In genomic region chr2:46383113-46383395, GRCh38 we compare ENCODE assay signal across 29 cellular contexts.
"Had no signal": no experiment of that assay in that cellular context is flagged by ENCODE, and none has a peak within 500 bp of the region (broad histone marks: within the 10 kb centered on the region; RNA-seq: fewer than 3 reads in every experiment).

No MANE protein-coding gene starts in this region.

- H3K4me1 ChIP-seq: body of pancreas, breast epithelium had no signal

- H3K9me3 ChIP-seq: body of pancreas, breast epithelium, SJCRH30 had no signal

- H3K4me3 ChIP-seq: body of pancreas, breast epithelium, K562, SJCRH30, SK-N-MC had no signal

- H3K36me3 Mint-ChIP-seq: activated naive CD4-positive, alpha-beta T cell treated with anti-CD3 and anti-CD28 coated beads, Interleukin-2, amount 50 U/mL, for 24 hours had no signal

- DNase-seq: activated CD4-positive, alpha-beta T cell treated with anti-CD3 and anti-CD28 coated beads for 1 hour; activated CD4-positive, alpha-beta T cell treated with anti-CD3 and anti-CD28 coated beads for 48 hours; activated CD4-positive, CD25-positive, alpha-beta regulatory T cell; activated gamma-delta T cell; activated naive CD4-positive, alpha-beta T cell treated with Interleukin-2 at 50 U/mL for 16 hours; activated naive CD8-positive, alpha-beta T cell treated with anti-CD3 and anti-CD28 coated beads, Interleukin-2, amount 10 ng/mL, durations not matched to agents 7 days and 5 days; activated T-cell treated with anti-CD3 and anti-CD28 coated beads, Interleukin-2, amount 50 U/mL, for 24 hours; amygdala; body of pancreas; NCI-H1105; NCI-H1417 treated with DMSO at 0.1 percent for 48 hours; NCI-H1930; NCI-H345; NCI-H524 treated with DMSO at 0.1 percent for 48 hours; NCI-H748 treated with DMSO at 0.1 percent for 48 hours; NK-92 treated with Interleukin-12 subunit alpha and Interleukin-12 subunit beta, amount 100 ng/mL, for 24 hours; PC-3; SHP77; SJCRH30; T1000; WERI-Rb-1 had no signal

- H3K27ac Mint-ChIP-seq: activated CD4-positive, alpha-beta memory T cell treated with anti-CD3 and anti-CD28 coated beads, Interleukin-2, amount 10 ng/mL, durations not matched to agents 7 days and 5 days; activated naive CD4-positive, alpha-beta T cell treated with anti-CD3 and anti-CD28 coated beads, Interleukin-2, amount 50 U/mL, for 24 hours; activated naive CD8-positive, alpha-beta T cell treated with anti-CD3 and anti-CD28 coated beads, Interleukin-2, amount 10 ng/mL, durations not matched to agents 7 days and 5 days; activated T-cell treated with anti-CD3 and anti-CD28 coated beads, Interleukin-2, amount 50 U/mL, for 24 hours had no signal

- ATAC-seq: body of pancreas, K562, PC-3 had no signal

- H3K27ac ChIP-seq: body of pancreas, breast epithelium, SJCRH30, SK-N-MC, WERI-Rb-1 had no signal

- H3K27me3 ChIP-seq: body of pancreas, breast epithelium, SJCRH30 had no signal

- H3K36me3 ChIP-seq: WERI-Rb-1 had no signal

- FAIRE-seq: astrocyte, K562, RCC 7860 had no signal

- H3K4me1 Mint-ChIP-seq: activated naive CD4-positive, alpha-beta T cell treated with anti-CD3 and anti-CD28 coated beads, Interleukin-2, amount 50 U/mL, for 24 hours had no signal

- H3K27me3 Mint-ChIP-seq: activated CD4-positive, alpha-beta memory T cell treated with anti-CD3 and anti-CD28 coated beads, Interleukin-2, amount 10 ng/mL, durations not matched to agents 7 days and 5 days; activated naive CD4-positive, alpha-beta T cell treated with anti-CD3 and anti-CD28 coated beads, Interleukin-2, amount 50 U/mL, for 24 hours; activated T-cell treated with anti-CD3 and anti-CD28 coated beads, Interleukin-2, amount 50 U/mL, for 24 hours had no signal

- H3K9me3 Mint-ChIP-seq: activated CD4-positive, alpha-beta memory T cell treated with anti-CD3 and anti-CD28 coated beads, Interleukin-2, amount 10 ng/mL, durations not matched to agents 7 days and 5 days; activated naive CD4-positive, alpha-beta T cell treated with anti-CD3 and anti-CD28 coated beads, Interleukin-2, amount 50 U/mL, for 24 hours; activated naive CD8-positive, alpha-beta T cell treated with anti-CD3 and anti-CD28 coated beads, Interleukin-2, amount 10 ng/mL, durations not matched to agents 7 days and 5 days; activated T-cell treated with anti-CD3 and anti-CD28 coated beads, Interleukin-2, amount 50 U/mL, for 24 hours; activated T-helper 2 cell treated with anti-CD3 and anti-CD28 coated beads, Interferon-gamma antibody, Interleukin-2, Interleukin-4, amounts not matched to agents 10 μg/mL and 5 μg/mL and 100 μg/mL, durations not matched to agents 14 hours and 24 hours and 36 hours had no signal

- H3K4me3 Mint-ChIP-seq: activated CD4-positive, alpha-beta memory T cell treated with anti-CD3 and anti-CD28 coated beads, Interleukin-2, amount 10 ng/mL, durations not matched to agents 7 days and 5 days; activated naive CD4-positive, alpha-beta T cell treated with anti-CD3 and anti-CD28 coated beads, Interleukin-2, amount 50 U/mL, for 24 hours; activated naive CD8-positive, alpha-beta T cell treated with anti-CD3 and anti-CD28 coated beads, Interleukin-2, amount 10 ng/mL, durations not matched to agents 7 days and 5 days; activated T-cell treated with anti-CD3 and anti-CD28 coated beads, Interleukin-2, amount 50 U/mL, for 24 hours had no signal
